In the genomic region with DNA sequence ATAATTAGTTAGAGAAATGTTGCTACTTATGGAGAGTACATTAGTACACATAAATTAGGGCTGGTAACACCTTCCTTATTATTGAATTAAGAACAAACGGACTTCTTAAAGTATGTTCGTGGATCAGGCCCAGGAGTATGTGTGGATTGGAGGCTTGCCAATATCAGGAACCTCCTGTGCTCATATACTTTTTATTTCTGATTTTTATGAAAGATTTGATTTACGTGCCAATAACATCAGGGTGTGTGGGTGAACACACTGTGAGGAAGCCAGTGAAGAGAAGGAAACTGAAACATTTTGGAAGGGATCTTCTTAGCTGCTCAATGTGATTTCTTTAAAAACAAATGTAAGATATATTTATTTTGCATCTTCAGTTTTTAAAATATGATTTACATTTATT, we compare ENCODE assay signal across 17 cellular contexts.
"Had no signal": no experiment of that assay in that cellular context is flagged by ENCODE, and none has a peak within 500 bp of the region (broad histone marks: within the 10 kb centered on the region; RNA-seq: fewer than 3 reads in every experiment).

No MANE protein-coding gene starts in this region.

- H3K9me3 Mint-ChIP-seq: activated CD4-positive, alpha-beta memory T cell treated with anti-CD3 and anti-CD28 coated beads for 36 hours; activated naive CD8-positive, alpha-beta T cell treated with anti-CD3 and anti-CD28 coated beads for 36 hours; activated T-cell treated with anti-CD3 and anti-CD28 coated beads, Interleukin-2, amount 50 U/mL, for 72 hours; stimulated activated naive CD8-positive, alpha-beta T cell treated with anti-CD3 and anti-CD28 coated beads, Interleukin-15, amount 100 ng/mL, for 72 hours had no signal

- H3K27me3 ChIP-seq: left lung had no signal

- H3K27me3 Mint-ChIP-seq: activated CD4-positive, alpha-beta memory T cell treated with anti-CD3 and anti-CD28 coated beads for 36 hours had no signal

- H3K36me3 Mint-ChIP-seq: activated CD4-positive, alpha-beta memory T cell treated with anti-CD3 and anti-CD28 coated beads for 36 hours; activated naive CD8-positive, alpha-beta T cell treated with anti-CD3 and anti-CD28 coated beads for 36 hours; T-cell had no signal

- DNase-seq: activated CD4-positive, alpha-beta memory T cell treated with anti-CD3 and anti-CD28 coated beads for 36 hours; activated gamma-delta T cell treated with Interleukin-2 at 50 U/mL for 16 hours; activated naive CD8-positive, alpha-beta T cell treated with anti-CD3 and anti-CD28 coated beads for 36 hours; activated T-cell treated with anti-CD3 and anti-CD28 coated beads, Interleukin-2, amount 50 U/mL, for 72 hours; anterior cingulate cortex; caudate nucleus; effector memory CD4-positive, alpha-beta T cell; head of caudate nucleus; left lung; nephron progenitor cell; stimulated activated CD4-positive, alpha-beta T cell treated with anti-CD3 and anti-CD28 coated beads, Interleukin-15, amount 100 ng/mL, for 24 hours; stimulated activated CD4-positive, alpha-beta T cell treated with anti-CD3 and anti-CD28 coated beads, Interleukin-4, amount 100 ng/mL, for 24 hours; stimulated activated naive CD8-positive, alpha-beta T cell treated with anti-CD3 and anti-CD28 coated beads, Interleukin-15, amount 100 ng/mL, for 72 hours; T-cell; T1000 had no signal

- H3K27ac Mint-ChIP-seq: activated CD4-positive, alpha-beta memory T cell treated with anti-CD3 and anti-CD28 coated beads for 36 hours; activated naive CD8-positive, alpha-beta T cell treated with anti-CD3 and anti-CD28 coated beads for 36 hours; activated T-cell treated with anti-CD3 and anti-CD28 coated beads, Interleukin-2, amount 50 U/mL, for 72 hours; nephron progenitor cell; stimulated activated naive CD8-positive, alpha-beta T cell treated with anti-CD3 and anti-CD28 coated beads, Interleukin-15, amount 100 ng/mL, for 72 hours; T-cell had no signal

- H3K9me3 ChIP-seq: psoas muscle had no signal

- H3K4me1 ChIP-seq: psoas muscle had no signal

- H3K4me3 Mint-ChIP-seq: activated CD4-positive, alpha-beta memory T cell treated with anti-CD3 and anti-CD28 coated beads for 36 hours; activated naive CD8-positive, alpha-beta T cell treated with anti-CD3 and anti-CD28 coated beads for 36 hours; activated T-cell treated with anti-CD3 and anti-CD28 coated beads, Interleukin-2, amount 50 U/mL, for 72 hours; nephron progenitor cell; stimulated activated naive CD8-positive, alpha-beta T cell treated with anti-CD3 and anti-CD28 coated beads, Interleukin-15, amount 100 ng/mL, for 72 hours; T-cell had no signal

- H3K27ac ChIP-seq: left lung, psoas muscle had no signal

- H3K36me3 ChIP-seq: left lung had no signal

- H3K4me1 Mint-ChIP-seq: activated naive CD8-positive, alpha-beta T cell treated with anti-CD3 and anti-CD28 coated beads for 36 hours; stimulated activated naive CD8-positive, alpha-beta T cell treated with anti-CD3 and anti-CD28 coated beads, Interleukin-15, amount 100 ng/mL, for 72 hours; T-cell had no signal

- ATAC-seq: activated T-cell treated with anti-CD3 and anti-CD28 coated beads, Interleukin-2, amount 50 U/mL, for 72 hours; stimulated activated naive CD8-positive, alpha-beta T cell treated with anti-CD3 and anti-CD28 coated beads, Interleukin-15, amount 100 ng/mL, for 72 hours; T-cell had no signal

- H3K4me3 ChIP-seq: coronary artery, left lung, psoas muscle had no signal
